ENCODE assay signal across 8 cellular contexts in the genomic region with DNA sequence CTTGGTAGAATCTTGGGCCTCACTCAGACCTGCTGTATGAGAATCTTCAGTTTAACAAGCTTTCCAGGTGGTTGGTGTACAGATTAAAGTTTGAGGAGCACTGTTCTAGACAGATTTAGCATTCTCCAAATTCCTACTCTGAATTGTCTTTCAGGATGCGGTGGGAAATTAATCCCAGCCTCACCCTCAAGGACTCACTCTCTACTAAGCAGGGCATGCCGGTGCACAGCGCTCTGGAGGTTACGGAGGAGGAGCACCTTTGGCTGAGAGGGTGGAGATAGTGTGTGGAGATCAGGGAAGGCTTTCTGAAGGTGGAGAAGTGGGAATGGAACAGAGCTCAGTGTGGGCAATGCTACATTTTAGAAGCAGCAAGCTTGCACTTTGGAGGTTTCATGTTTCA.
"Had no signal": no experiment of that assay in that cellular context is flagged by ENCODE, and none has a peak within 500 bp of the region (broad histone marks: within the 10 kb centered on the region; RNA-seq: fewer than 3 reads in every experiment).

No MANE protein-coding gene starts in this region.

- ATAC-seq: GM12878 had no signal

- DNase-seq: GDM1, GF-D8 had no signal

- FAIRE-seq: G401.6, GM12878, GM12891, GM12892, GM18507, GM19239 had no signal

- H3K4me3 ChIP-seq: GM12878 had no signal
